Comparison of ENCODE assay signal across 29 cellular contexts in the genomic region with DNA sequence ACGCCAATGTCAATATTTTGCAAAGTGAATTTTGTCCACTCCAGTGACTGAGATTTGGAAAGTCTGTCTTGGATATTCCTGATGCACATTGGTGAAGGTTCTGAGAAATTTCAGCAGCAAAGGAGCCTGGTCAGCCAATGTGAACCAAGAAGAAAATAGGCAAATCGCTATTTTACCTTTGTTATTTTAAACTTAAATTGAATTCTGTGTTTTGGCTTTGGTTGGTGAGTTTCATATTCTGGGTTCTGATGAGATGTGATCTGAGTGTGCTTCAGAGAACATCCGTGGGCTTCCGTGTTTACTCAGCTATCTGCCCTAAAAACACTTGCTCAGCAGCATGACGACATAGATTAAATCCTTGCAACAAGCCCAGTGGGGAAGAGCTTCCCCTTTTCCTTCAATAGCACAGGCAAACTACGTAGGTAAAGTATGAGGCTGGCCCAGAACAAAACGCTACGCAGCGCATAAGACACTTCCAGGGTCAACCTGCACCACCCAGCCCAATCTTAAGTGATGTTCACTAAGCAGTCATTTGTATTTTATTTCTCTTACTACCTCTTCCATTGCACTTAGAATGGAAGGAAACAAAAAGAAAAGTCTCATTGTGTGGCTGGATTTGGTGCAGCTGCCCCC.
DNase-seq lines count a peak whose midpoint lies in the region; ATAC-seq and TF ChIP-seq lines count a peak whose summit lies in the region.
"Had no signal": no experiment of that assay in that cellular context is flagged by ENCODE, and none has a peak within 500 bp of the region (broad histone marks: within the 10 kb centered on the region; RNA-seq: fewer than 3 reads in every experiment).

No MANE protein-coding gene starts in this region.

- TF ChIP-seq CTCF in MCF 10A (IDR thresholded peaks at IDR 0.05; ENCODE audit: unreplicated experiment) (no peak), mammary epithelial cell (conservative IDR thresholded peaks at IDR 0.05 in 1 of 2, IDR thresholded peaks at IDR 0.05 in 1 of 2; ENCODE audit: extremely low read depth in 1 of 2, insufficient read depth in 1 of 2, low read depth in 1 of 2, low read length in 2 of 2) (no peak), WTC11 (IDR thresholded peaks at IDR 0.05) (no peak), H9 (conservative IDR thresholded peaks at IDR 0.05) (no peak), mesothelial cell of epicardium (IDR thresholded peaks at IDR 0.05; ENCODE audit: unreplicated experiment) (no peak)

- H2AK5ac ChIP-seq in H9 (ENCODE audit: insufficient read length, low read length) = no peak overlapping the region

- no peak overlapping the region for H2BK5ac ChIP-seq in H9 (ENCODE audit: insufficient read length, low read length)

- no peak overlapping the region for H3K4me3 Mint-ChIP-seq in MCF 10A (ENCODE audit: unreplicated experiment)
- H3K4me3 Mint-ChIP-seq in WTC11 = no peak overlapping the region
- H3K4me3 Mint-ChIP-seq in H9 = no peak overlapping the region
- H3K4me3 Mint-ChIP-seq in mesothelial cell of epicardium = no peak overlapping the region
- H3K4me3 Mint-ChIP-seq: activated T-cell treated with anti-CD3 and anti-CD28 coated beads, Interleukin-2, amount 50 U/mL, for 72 hours; B cell; neural progenitor cell had no signal

- H4K91ac ChIP-seq in H9 (ENCODE audit: insufficient read length, low read depth, low read length) = no peak overlapping the region

- no peaks in the 10 kb centered on the region for H3K9me3 Mint-ChIP-seq in MCF 10A (ENCODE audit: unreplicated experiment)
- peaks cover 12% of the 10 kb centered on the region for H3K9me3 Mint-ChIP-seq in WTC11
- H3K9me3 Mint-ChIP-seq in H9 = peaks cover 0 to 3% of the 10 kb centered on the region in 2 experiments; a peak in 2 of 5 replicates
- peaks cover 4% of the 10 kb centered on the region for H3K9me3 Mint-ChIP-seq in mesothelial cell of epicardium
- H3K9me3 Mint-ChIP-seq: activated T-cell treated with anti-CD3 and anti-CD28 coated beads, Interleukin-2, amount 50 U/mL, for 72 hours had no signal

- H3K4ac ChIP-seq in H9 (ENCODE audit: low read depth, low read length) = no peak overlapping the region

- CTCF ChIA-PET in MCF 10A (lab: Yijun Ruan, JAX) = interaction anchor here (0.6 to 1.5 kb wide), 2 partner anchors 118 to 329 kb away, joined by 3 read pairs; no protein-coding TSS in a partner anchor
- CTCF ChIA-PET in mammary epithelial cell (lab: Charles Lee; ENCODE audit: low non-redundant PET) = no interaction called here
- CTCF ChIA-PET in WTC11 (lab: Charles Lee) = no interaction called here

- no peak overlapping the region for H3K23ac ChIP-seq in H9 (ENCODE audit: insufficient read length, low read depth, low read length)

- H3T11ph ChIP-seq in H9 (ENCODE audit: low read length) = no peak overlapping the region

- H3K27ac Mint-ChIP-seq in MCF 10A (ENCODE audit: low read depth, unreplicated experiment) = no peak overlapping the region
- no peak overlapping the region for H3K27ac Mint-ChIP-seq in WTC11
- no peak overlapping the region for H3K27ac Mint-ChIP-seq in H9
- H3K27ac Mint-ChIP-seq in mesothelial cell of epicardium = no peak overlapping the region
- H3K27ac Mint-ChIP-seq: activated T-cell treated with anti-CD3 and anti-CD28 coated beads, Interleukin-2, amount 50 U/mL, for 72 hours; B cell; neural progenitor cell had no signal

- H2AFZ ChIP-seq in mammary epithelial cell (ENCODE audit: low read depth, low read length) (no peak overlapping the region), H9 (ENCODE audit: low read length) (no peak overlapping the region)
- H2AFZ ChIP-seq: neural progenitor cell, parathyroid adenoma had no signal

- ATAC-seq in WTC11 (no peak), SK-N-SH treated with all-trans-retinoic acid at 6 μM for 48 hours (no peak)
- ATAC-seq: activated T-cell treated with anti-CD3 and anti-CD28 coated beads, Interleukin-2, amount 50 U/mL, for 72 hours; GM12878 had no signal

- no peak overlapping the region; the same call in 1 of the 2 replicates for H3K14ac ChIP-seq in H9 (ENCODE audit: insufficient read depth, low read length)

- no peak overlapping the region for H2BK12ac ChIP-seq in H9 (ENCODE audit: insufficient read length, low read depth, low read length)

- H3K27me3 Mint-ChIP-seq in MCF 10A (ENCODE audit: insufficient read depth, unreplicated experiment) (no peaks in the 10 kb centered on the region), WTC11 (ENCODE audit: low read depth) (peaks cover 14% of the 10 kb centered on the region), H9 (ENCODE audit: low read depth) (peaks cover 5% of the 10 kb centered on the region; the same call in 1 of the 2 replicates), mesothelial cell of epicardium (ENCODE audit: low read depth) (peaks cover 24% of the 10 kb centered on the region)

- no peaks in the 10 kb centered on the region for H3K9me3 ChIP-seq in mammary epithelial cell (replicated peaks; ENCODE audit: insufficient read depth, low read length)
- H3K9me3 ChIP-seq in H9 (ENCODE audit: control insufficient read depth, low read depth, low read length) = no peaks in the 10 kb centered on the region
- H3K9me3 ChIP-seq: ascending aorta, colonic mucosa, SJCRH30, spleen, stomach, vagina had no signal

- POLR2A ChIA-PET in MCF 10A (lab: Yijun Ruan, JAX) (interaction anchor here (0.6 kb wide), 1 partner anchor 98 kb away, joined by 3 read pairs; no protein-coding TSS in a partner anchor), WTC11 (lab: Charles Lee) (no interaction called here)

- no peak overlapping the region for H3K56ac ChIP-seq in H9 (ENCODE audit: insufficient read length, low read depth, low read length)

- H3K9ac ChIP-seq in mammary epithelial cell (ENCODE audit: insufficient read depth, low read length) (no peak overlapping the region), H9 (ENCODE audit: extremely low read depth, insufficient read length, low read length) (no peak overlapping the region)
- H3K9ac ChIP-seq: neural progenitor cell, parathyroid adenoma had no signal

- no peaks in the 10 kb centered on the region for H3K79me1 ChIP-seq in H9 (ENCODE audit: insufficient read depth, low read depth, low read length, poor library complexity, severe bottlenecking)

- dilution Hi-C loops in mammary epithelial cell (cut with HindIII; ENCODE audit: low sequenced_read_pairs) = no loop called here

- WGBS in mammary epithelial cell (ENCODE audit: low coverage, missing lambda C conversion rate) = 43% methylated on average over 6 of the region's 9 CpGs
- no CpG with 5 or more reads among the region's 9 CpGs for WGBS in H9 (ENCODE audit: extremely low coverage, insufficient read length, low lambda C conversion rate)

- DNase-seq in MCF 10A (ENCODE audit: unreplicated experiment) (peak; percentile 23), mammary epithelial cell (no peak), NCI-H2029 treated with DMSO at 0.1 percent for 48 hours (lab: John Stamatoyannopoulos, UW) (peak; percentile 25), WTC11 (ENCODE audit: low spot score) (no peak), H9 (no peak), NOMO-1 treated with DMSO at 0.1 percent for 48 hours (lab: John Stamatoyannopoulos, UW; ENCODE audit: unreplicated experiment) (no peak), mesothelial cell of epicardium (ENCODE audit: low spot score in 2 of 2, unreplicated experiment in 2 of 2) (no peak)
- DNase-seq: activated CD4-positive, alpha-beta T cell treated with anti-CD3 and anti-CD28 coated beads, Interleukin-2, amount 50 U/mL, for 4 hours; activated CD4-positive, CD25-positive, alpha-beta regulatory T cell; activated T-cell treated with anti-CD3 and anti-CD28 coated beads, Interleukin-2, amount 50 U/mL, for 72 hours; colonic mucosa; effector memory CD4-positive, alpha-beta T cell; erythroblast; GOT3; hypothalamus; mesendoderm; NCI-H1436; retina; SJCRH30; spleen; stomach had no signal

- H3K27me3 ChIP-seq in mammary epithelial cell (ENCODE audit: insufficient read depth, low read length) (no peaks in the 10 kb centered on the region), H9 (ENCODE audit: insufficient read depth, low read length) (no peaks in the 10 kb centered on the region)
- H3K27me3 ChIP-seq: ascending aorta, cardiac muscle cell, colonic mucosa, neural progenitor cell, SJCRH30, vagina had no signal

- H3K4me1 Mint-ChIP-seq in MCF 10A (ENCODE audit: insufficient read depth, unreplicated experiment) = no peaks in the 10 kb centered on the region
- H3K4me1 Mint-ChIP-seq in WTC11 = no peaks in the 10 kb centered on the region
- peaks cover 5 to 7% of the 10 kb centered on the region in 2 experiments; a peak in 3 of 4 replicates for H3K4me1 Mint-ChIP-seq in H9
- no peaks in the 10 kb centered on the region for H3K4me1 Mint-ChIP-seq in mesothelial cell of epicardium
- H3K4me1 Mint-ChIP-seq: B cell had no signal

- BruUV-seq in MCF 10A (replicated peaks; lab: Mats Ljungman, UMichigan) = no TSS peak
- no TSS peak for BruUV-seq in mammary epithelial cell (replicated peaks; lab: Mats Ljungman, UMichigan)

- no peak overlapping the region for H3K4me3 ChIP-seq in mammary epithelial cell (replicated peaks in 1 of 3; ENCODE audit: insufficient read depth in 1 of 3, low read depth in 2 of 3, low read length in 3 of 3)
- H3K4me3 ChIP-seq: ascending aorta, cardiac muscle cell, colonic mucosa, GM12878, neural progenitor cell, SJCRH30, spleen, stomach, vagina had no signal

- in situ Hi-C loops in mammary epithelial cell (cut with MboI; ENCODE audit: low sequenced_read_pairs in 2 of 2) = no loop called here

- no peaks in the 10 kb centered on the region for H3K4me1 ChIP-seq in mammary epithelial cell (ENCODE audit: insufficient read depth, low read length)
- H3K4me1 ChIP-seq in H9 (ENCODE audit: insufficient read depth, low read length) = no peaks in the 10 kb centered on the region
- H3K4me1 ChIP-seq: ascending aorta, colonic mucosa, neural progenitor cell, parathyroid adenoma, SJCRH30, spleen, stomach, vagina had no signal

- no peaks in the 10 kb centered on the region for H3K36me3 Mint-ChIP-seq in MCF 10A (ENCODE audit: insufficient read depth, unreplicated experiment)
- H3K36me3 Mint-ChIP-seq in WTC11 = peaks cover 8% of the 10 kb centered on the region; the same call in 1 of the 2 replicates
- H3K36me3 Mint-ChIP-seq in H9 (ENCODE audit: insufficient read depth in 1 of 3, low read depth in 3 of 3) = peaks cover 0 to 7% (median 2%) of the 10 kb centered on the region in 3 experiments; a peak in 2 of 7 replicates
- H3K36me3 Mint-ChIP-seq in mesothelial cell of epicardium = no peaks in the 10 kb centered on the region
- H3K36me3 Mint-ChIP-seq: neural progenitor cell had no signal

- no peaks in the 10 kb centered on the region for H3K36me3 ChIP-seq in mammary epithelial cell (ENCODE audit: insufficient read depth, low read length)
- H3K36me3 ChIP-seq: ascending aorta, cardiac muscle cell, colonic mucosa, neural progenitor cell, SJCRH30, spleen, stomach, vagina had no signal

- H2BK120ac ChIP-seq in H9 (ENCODE audit: low read depth, low read length, poor library complexity, severe bottlenecking) = no peak overlapping the region

- no peaks in the 10 kb centered on the region for H3K23me2 ChIP-seq in H9 (ENCODE audit: insufficient read length, low read depth, low read length, poor library complexity, severe bottlenecking)

- H4K5ac ChIP-seq in H9 (ENCODE audit: insufficient read length, low read depth, low read length) = no peak overlapping the region

- no peak overlapping the region for H3K18ac ChIP-seq in H9 (ENCODE audit: insufficient read length, low read depth, low read length)

- H2BK15ac ChIP-seq in H9 (ENCODE audit: low read depth, low read length) = no peak overlapping the region

- no peak overlapping the region for H2BK20ac ChIP-seq in H9 (ENCODE audit: low read depth, low read length, poor library complexity, severe bottlenecking)

- no peak overlapping the region for H4K8ac ChIP-seq in H9 (replicated peaks; ENCODE audit: insufficient read length, low read depth, low read length)

- H4K20me1 ChIP-seq in mammary epithelial cell (ENCODE audit: insufficient read depth, low read length) (no peaks in the 10 kb centered on the region), H9 (ENCODE audit: control insufficient read depth, insufficient read depth, insufficient read length) (no peaks in the 10 kb centered on the region)

- no peak overlapping the region for H3K27ac ChIP-seq in mammary epithelial cell (ENCODE audit: insufficient read depth, low read depth, low read length)
- no peak overlapping the region for H3K27ac ChIP-seq in H9 (ENCODE audit: insufficient read length, low read depth, low read length)
- H3K27ac ChIP-seq: ascending aorta, cardiac muscle cell, colonic mucosa, neural progenitor cell, parathyroid adenoma, SJCRH30, spleen, stomach, vagina had no signal

- H3K4me2 ChIP-seq in mammary epithelial cell (ENCODE audit: insufficient read depth, low read depth, low read length) = no peak overlapping the region
- no peak overlapping the region for H3K4me2 ChIP-seq in H9 (ENCODE audit: insufficient read depth, insufficient read length, low read length)
- H3K4me2 ChIP-seq: neural progenitor cell had no signal

- intact Hi-C loops in MCF 10A (cut with micrococcal nuclease) (no loop called here), mammary epithelial cell (cut with micrococcal nuclease) (no loop called here)

- H3K79me2 ChIP-seq in mammary epithelial cell (ENCODE audit: insufficient read depth, low read length) (no peaks in the 10 kb centered on the region), H9 (ENCODE audit: insufficient read depth, low read length) (no peaks in the 10 kb centered on the region)
- H3K79me2 ChIP-seq: parathyroid adenoma had no signal

Comparison
In these comparisons a context has a peak if more than half of its experiments do, and no peak if none do; other contexts are left out.
1. DNase-seq: peak in MCF 10A (single experiment) and NCI-H2029 treated with DMSO at 0.1 percent for 48 hours (single experiment); none in mammary epithelial cell (single experiment), WTC11 (single experiment), H9 (single experiment), NOMO-1 treated with DMSO at 0.1 percent for 48 hours (single experiment) and mesothelial cell of epicardium (0 of 2).